ENCODE assay signal across 10 cellular contexts in genomic region chr1:44806025-44806703, GRCh38. TPM values are rescaled to one million over a fixed set of nuclear protein-coding genes. Genes with fewer than 3 reads are reported as not detected.
DNase-seq lines count a peak whose midpoint lies in the region; ATAC-seq and TF ChIP-seq lines count a peak whose summit lies in the region.
"Had no signal": no experiment of that assay in that cellular context is flagged by ENCODE, and none has a peak within 500 bp of the region (broad histone marks: within the 10 kb centered on the region; RNA-seq: fewer than 3 reads in every experiment).

No MANE protein-coding gene starts in this region.

- H3F3A ChIP-seq in smooth muscle cell (ENCODE audit: low read depth), result peaks cover 37% of the 10 kb centered on the region

- no peaks in the 10 kb centered on the region for H3K9me3 Mint-ChIP-seq in activated naive CD8-positive, alpha-beta T cell (ENCODE audit: low read depth)

- peaks cover 46% of the 10 kb centered on the region for H3K79me2 ChIP-seq in smooth muscle cell (ENCODE audit: low read depth)

- POLR2A ChIA-PET in HEK293 (lab: Yijun Ruan, JAX), result interaction anchor here (0.5 to 4.0 kb wide), 4 partner anchors 13 to 76 kb away, joined by 3 to 84 read pairs (median 4); partner anchors contain the start of gene RPS8

- H2AFZ ChIP-seq in smooth muscle cell (ENCODE audit: low read depth), result no peak overlapping the region

- H3K27me3 Mint-ChIP-seq in activated naive CD8-positive, alpha-beta T cell, result no peaks in the 10 kb centered on the region

- H3K9ac ChIP-seq in smooth muscle cell (ENCODE audit: low read depth), result peak overlapping the region; percentile 98

- H4K20me1 ChIP-seq in smooth muscle cell (ENCODE audit: low read depth), result peaks cover 27% of the 10 kb centered on the region

- H3K27ac Mint-ChIP-seq in activated naive CD8-positive, alpha-beta T cell, result peak overlapping the region; percentile 98

- H3K27me3 ChIP-seq in right cardiac atrium (ENCODE audit: control insufficient read depth, insufficient read depth) (no peaks in the 10 kb centered on the region), smooth muscle cell (ENCODE audit: low read depth) (no peaks in the 10 kb centered on the region)

- WGBS in right cardiac atrium, result 83% methylated on average over 70 of the region's 70 CpGs
- 97% methylated on average over 68 of the region's 70 CpGs for WGBS in smooth muscle cell (ENCODE audit: low lambda C conversion rate)

- peak overlapping the region; percentile 72; the same call in 1 of the 2 replicates for H3K27ac ChIP-seq in HEK293 (ENCODE audit: extremely low read depth, low read depth, low read length)
- peak overlapping the region; percentile 98 for H3K27ac ChIP-seq in right cardiac atrium (ENCODE audit: low read length)
- peak overlapping the region; percentile 100 for H3K27ac ChIP-seq in smooth muscle cell (ENCODE audit: low read depth)

- H3K4me1 Mint-ChIP-seq in activated naive CD8-positive, alpha-beta T cell (ENCODE audit: low read depth), result peaks cover 79% of the 10 kb centered on the region

- no peak for ATAC-seq in right cardiac atrium

- peak overlapping the region; percentile 82 for H3K4me3 Mint-ChIP-seq in activated naive CD8-positive, alpha-beta T cell

- in situ Hi-C loops in KBM-7 (cut with MboI; ENCODE audit: low pct_unique_long_range_greater_than_20kb, low sequenced_read_pairs), result no loop called here

- H3K9me3 ChIP-seq in HEK293 (ENCODE audit: control insufficient read depth, insufficient read depth, low read depth, low read length), result no peaks in the 10 kb centered on the region
- no peaks in the 10 kb centered on the region for H3K9me3 ChIP-seq in right cardiac atrium (ENCODE audit: control insufficient read depth, low read length)
- no peaks in the 10 kb centered on the region for H3K9me3 ChIP-seq in smooth muscle cell (replicated peaks; ENCODE audit: low read depth)

- TF ChIP-seq CTCF in HEK293 (tag by site-specific recombination; IDR thresholded peaks at IDR 0.05) (no peak), smooth muscle cell (IDR thresholded peaks at IDR 0.05; ENCODE audit: borderline replicate concordance, insufficient read depth, poor library complexity, severe bottlenecking) (no peak)

- CTCF ChIA-PET in HEK293 (lab: Yijun Ruan, JAX), result interaction anchor here (0.6 kb wide), 1 partner anchor 39 kb away, joined by 3 read pairs; no protein-coding TSS in a partner anchor

- DNase-seq in right cardiac atrium (peak in 2 of 3 donors; percentile 69 to 80), smooth muscle cell (lab: John Stamatoyannopoulos, UW; ENCODE audit: unreplicated experiment) (no peak), NCI-H187 treated with DMSO at 0.1 percent for 48 hours (lab: John Stamatoyannopoulos, UW) (no peak), NCI-H774 (lab: John Stamatoyannopoulos, UW) (no peak), NCI-H69 (lab: John Stamatoyannopoulos, UW) (no peak), KBM-7 (no peak)
- DNase-seq: NCI-H524 had no signal

- peaks cover 19% of the 10 kb centered on the region for H3K4me1 ChIP-seq in HEK293 (ENCODE audit: control insufficient read depth, insufficient read depth, low read length)
- peaks cover 46% of the 10 kb centered on the region for H3K4me1 ChIP-seq in right cardiac atrium (ENCODE audit: control insufficient read depth, insufficient read depth, low read length)
- peaks cover 56% of the 10 kb centered on the region for H3K4me1 ChIP-seq in smooth muscle cell (ENCODE audit: low read depth)

- H3K4me3 ChIP-seq in HEK293 (ENCODE audit: low read depth, low read length), result no peak overlapping the region
- no peak overlapping the region for H3K4me3 ChIP-seq in right cardiac atrium (ENCODE audit: low read length)
- no peak overlapping the region for H3K4me3 ChIP-seq in smooth muscle cell

- intact Hi-C loops in right cardiac atrium (cut with DNase I), result no loop called here

- H3K36me3 ChIP-seq in HEK293 (ENCODE audit: control insufficient read depth in 2 of 2, insufficient read depth in 1 of 2, low read length in 2 of 2) (peaks cover 0 to 59% of the 10 kb centered on the region in 2 experiments; a peak in 1 of 3 replicates), smooth muscle cell (ENCODE audit: low read depth) (no peaks in the 10 kb centered on the region)

- H3K36me3 Mint-ChIP-seq in activated naive CD8-positive, alpha-beta T cell, result peaks cover 15% of the 10 kb centered on the region

- peak overlapping the region; percentile 50 for H3K4me2 ChIP-seq in smooth muscle cell

TF ChIP-seq in HEK293, 187 proteins besides CTCF, POLR2A, EP300 and RAD21:
- TF ChIP-seq KLF9 (tag by site-specific recombination; IDR thresholded peaks at IDR 0.05; ENCODE audit: low read depth) (no peak), ZNF76 (tag by site-specific recombination; IDR thresholded peaks at IDR 0.05; ENCODE audit: borderline replicate concordance, low read depth) (no peak), ZBTB21 (tag by site-specific recombination; IDR thresholded peaks at IDR 0.05) (no peak), ZNF391 (tag by site-specific recombination; IDR thresholded peaks at IDR 0.05; ENCODE audit: borderline replicate concordance, low read depth) (no peak), ZEB2 (tag by site-specific recombination; IDR thresholded peaks at IDR 0.05) (no peak), ZNF555 (tag by site-specific recombination; conservative IDR thresholded peaks at IDR 0.05) (no peak), EGR2 (tag by site-specific recombination; IDR thresholded peaks at IDR 0.05; ENCODE audit: low read depth) (no peak)

RNA-seq across cellular contexts. Expression of gene DYNLT4, which starts 1.0 kb away (rescaled TPM):
- total RNA-seq in right cardiac atrium (under 1 TPM in 3 of 4 donors, not detected in 1; 0.44 to 0.74 (median 0.47) TPM), smooth muscle cell (1.1 and 2.0 TPM in 2 replicates)
- polyA plus RNA-seq in right cardiac atrium (1.1 TPM), smooth muscle cell (1.6 and 5.8 TPM in 2 replicates)
- total RNA-seq: activated CD8-positive, alpha-beta memory T cell treated with anti-CD3 and anti-CD28 coated beads for 36 hours had no signal

RNA-seq across cellular contexts. Expression of gene BTBD19, which starts 2.2 kb away (rescaled TPM):
- total RNA-seq in right cardiac atrium (1 to 10 TPM; 5.1 to 8.8 (median 5.7) TPM), smooth muscle cell (9.5 and 11.9 TPM in 2 replicates)
- polyA plus RNA-seq in right cardiac atrium (6.4 TPM), smooth muscle cell (11.0 and 27.4 TPM in 2 replicates)

RNA-seq across cellular contexts. Expression of gene PLK3, which starts 6.0 kb away (rescaled TPM):
- total RNA-seq in right cardiac atrium (10 to 100 TPM in 1 of 4 donors, 1 to 10 TPM in 3; 6.0 to 11.4 (median 8.2) TPM), smooth muscle cell (26.2 and 42.0 TPM in 2 replicates)
- polyA plus RNA-seq in right cardiac atrium (11.0 TPM), smooth muscle cell (39.7 and 71.6 TPM in 2 replicates)

RNA-seq across cellular contexts. Expression of gene BEST4, which starts 18.2 kb away (rescaled TPM):
- total RNA-seq in right cardiac atrium (under 1 TPM; 0.14 to 0.28 (median 0.22) TPM), smooth muscle cell (0.54 TPM in 1 of 2 replicates, not detected in the other)
- polyA plus RNA-seq in right cardiac atrium (0.18 TPM), smooth muscle cell (0.78 and 0.89 TPM in 2 replicates)

RNA-seq across cellular contexts. Expression of gene RPS8, which starts 30.8 kb away (rescaled TPM):
- total RNA-seq in right cardiac atrium (1,000 to 10,000 TPM in 1 of 4 donors, 100 to 1,000 TPM in 3; 848 to 1,081 (median 910) TPM), smooth muscle cell (2,002 and 2,330 TPM in 2 replicates)
- polyA plus RNA-seq in right cardiac atrium (1,144 TPM), smooth muscle cell (478 and 530 TPM in 2 replicates)

Comparison
In these comparisons a context has a peak if more than half of its experiments do, and no peak if none do; other contexts are left out.
1. DNase-seq: peak in right cardiac atrium (2 of 3); none in smooth muscle cell (single experiment), NCI-H187 treated with DMSO at 0.1 percent for 48 hours (single experiment), NCI-H774 (single experiment), NCI-H69 (single experiment) and KBM-7 (single experiment).
2. Peak in every context shown above with its lines, with median percentiles within 50 percentile points of each other: H3K27ac ChIP-seq.